In the genomic region with DNA sequence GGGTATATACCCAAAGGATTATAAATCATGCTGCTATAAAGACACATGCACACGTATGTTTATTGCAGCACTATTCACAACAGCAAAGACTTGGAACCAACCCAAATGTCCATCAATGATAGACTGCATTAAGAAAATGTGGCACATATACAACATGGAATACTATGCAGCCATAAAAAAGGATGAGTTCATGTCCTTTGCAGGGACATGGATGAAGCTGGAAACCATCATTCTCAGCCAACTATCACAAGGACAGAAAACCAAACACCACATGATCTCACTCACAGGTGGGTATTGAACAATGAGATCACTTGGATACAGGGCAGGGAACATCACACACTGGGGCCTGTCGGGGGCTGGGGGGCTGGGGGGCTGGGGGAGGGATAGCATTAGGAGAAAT, we compare ENCODE assay signal across 8 cellular contexts. TPM values are rescaled to one million over a fixed set of nuclear protein-coding genes. Genes with fewer than 3 reads are reported as not detected.
"Had no signal": no experiment of that assay in that cellular context is flagged by ENCODE, and none has a peak within 500 bp of the region (broad histone marks: within the 10 kb centered on the region; RNA-seq: fewer than 3 reads in every experiment).

No MANE protein-coding gene starts in this region.

RNA-seq across cellular contexts. Expression of a gene that starts 49.8 kb away (rescaled TPM):
- total RNA-seq: stomach, temporal lobe, thoracic aorta, tibial nerve, transverse colon, urinary bladder, uterus, vagina had no signal
- polyA plus RNA-seq: urinary bladder had no signal
